Comparison of ENCODE assay signal across 8 cellular contexts in the genomic region with DNA sequence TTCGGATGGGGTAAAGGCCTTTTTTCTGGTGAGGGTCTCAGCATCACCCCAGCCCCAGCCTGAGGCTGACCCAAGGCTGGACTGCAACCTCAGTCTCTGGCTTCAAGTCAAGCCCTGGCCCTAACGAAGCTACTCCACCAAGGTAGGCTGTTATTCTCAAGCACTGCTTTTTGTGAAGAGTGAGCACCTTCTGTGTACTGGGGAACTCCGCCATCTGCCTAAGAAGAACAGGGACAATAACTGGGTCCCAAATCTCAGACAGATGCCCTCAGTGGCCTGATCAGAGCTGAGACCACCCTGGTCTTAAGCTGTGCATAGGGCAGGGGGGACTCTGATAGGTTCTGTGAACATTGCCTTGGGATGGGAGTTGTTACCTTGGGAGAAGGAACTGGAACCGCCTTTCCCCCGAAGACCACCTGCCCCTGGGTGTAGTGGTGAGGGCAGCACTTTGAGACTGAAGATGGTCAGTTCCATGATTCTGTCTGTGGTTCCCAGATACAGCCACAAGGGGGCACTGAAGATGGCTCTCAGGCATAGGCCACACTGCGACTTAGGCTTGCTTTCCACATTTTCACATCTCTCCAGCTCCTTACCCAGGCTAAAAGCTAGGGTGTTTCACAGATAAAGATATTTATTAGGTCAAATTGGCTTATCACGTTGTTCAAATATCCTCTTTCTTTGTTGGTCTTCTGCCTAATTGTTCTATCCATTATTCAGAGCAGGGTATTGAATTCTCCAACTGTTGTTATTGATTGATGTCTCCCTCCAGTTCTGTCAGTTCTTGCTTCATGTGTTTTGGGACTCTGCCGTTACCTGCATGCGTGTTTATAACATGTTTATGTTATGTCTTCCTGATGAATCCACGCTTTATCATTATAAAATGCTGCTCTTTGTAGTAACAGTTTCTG. TPM values are rescaled to one million over a fixed set of nuclear protein-coding genes. Genes with fewer than 3 reads are reported as not detected.
A peak's percentile ranks its signal among the peaks of the same experiment; 100 is the strongest.
DNase-seq lines count a peak whose midpoint lies in the region; TF ChIP-seq lines count a peak whose summit lies in the region.

No MANE protein-coding gene starts in this region.

- peaks cover 14% of the 10 kb centered on the region for H3K4me1 Mint-ChIP-seq in activated T-helper 1 cell treated with anti-CD3 and anti-CD28 coated beads, Interleukin-12 subunit alpha, Interleukin-12 subunit beta, Interleukin-2, Interleukin-4 antibody, amounts not matched to agents 30 ng/mL and 10 ng/mL and 1 ng/mL, durations not matched to agents 14 hours and 24 hours and 36 hours (ENCODE audit: low read depth)

- peak overlapping the region; percentile 42 for H3K27ac ChIP-seq in neutrophil

- no peaks in the 10 kb centered on the region for H3K9me3 ChIP-seq in neutrophil

- intact Hi-C loops in activated T-helper 1 cell treated with anti-CD3 and anti-CD28 coated beads, Interleukin-12 subunit alpha, Interleukin-12 subunit beta, Interleukin-2, Interleukin-4 antibody, amounts not matched to agents 30 ng/mL and 10 ng/mL and 1 ng/mL, durations not matched to agents 14 hours and 24 hours and 36 hours (cut with micrococcal nuclease), result loop anchor here (1.0 kb wide), 3 partner anchors 11 to 349 kb away; no protein-coding TSS in a partner anchor

- H3K9me3 Mint-ChIP-seq in activated T-helper 1 cell treated with anti-CD3 and anti-CD28 coated beads, Interleukin-12 subunit alpha, Interleukin-12 subunit beta, Interleukin-2, Interleukin-4 antibody, amounts not matched to agents 30 ng/mL and 10 ng/mL and 1 ng/mL, durations not matched to agents 14 hours and 24 hours and 36 hours, result no peaks in the 10 kb centered on the region

- peak; percentile 88 for DNase-seq in Ammon's horn (ENCODE audit: low spot score)
- DNase-seq in GM19238 (ENCODE audit: insufficient read length, low spot score), result peak; percentile 68
- DNase-seq in HUDEP-2 (lab: John Stamatoyannopoulos, UW; ENCODE audit: unreplicated experiment in 76 of 76), result peak in 62 of 76 experiments; percentile 6 to 76 (median 42)
- DNase-seq in RPMI8226, result peak; percentile 85
- peak; percentile 56 for DNase-seq in activated T-helper 1 cell treated with anti-CD3 and anti-CD28 coated beads, Interleukin-12 subunit alpha, Interleukin-12 subunit beta, Interleukin-2, Interleukin-4 antibody, amounts not matched to agents 30 ng/mL and 10 ng/mL and 1 ng/mL, durations not matched to agents 14 hours and 24 hours and 36 hours (ENCODE audit: low spot score)
- DNase-seq in fibroblast of the aortic adventitia (ENCODE audit: low read depth), result peak; percentile 80
- peak; percentile 95 for DNase-seq in superior temporal gyrus (ENCODE audit: extremely low spot score)

- no peaks in the 10 kb centered on the region for H3K4me1 ChIP-seq in neutrophil (ENCODE audit: control insufficient read depth in 1 of 2, insufficient read depth in 1 of 2, low read depth in 1 of 2, low read length in 1 of 2)

- H3K27ac Mint-ChIP-seq in activated T-helper 1 cell treated with anti-CD3 and anti-CD28 coated beads, Interleukin-12 subunit alpha, Interleukin-12 subunit beta, Interleukin-2, Interleukin-4 antibody, amounts not matched to agents 30 ng/mL and 10 ng/mL and 1 ng/mL, durations not matched to agents 14 hours and 24 hours and 36 hours, result no peak overlapping the region

- H3K36me3 ChIP-seq in neutrophil, result peaks cover 54% of the 10 kb centered on the region

- no peaks in the 10 kb centered on the region for H3K27me3 ChIP-seq in neutrophil

- H3K4me3 ChIP-seq in fibroblast of the aortic adventitia (ENCODE audit: low read depth, low read length) (no peak overlapping the region), neutrophil (ENCODE audit: low read depth in 1 of 2, low read length in 1 of 2) (no peak overlapping the region)

- peak; percentile 89 for TF ChIP-seq CTCF in fibroblast of the aortic adventitia (IDR thresholded peaks at IDR 0.05; ENCODE audit: insufficient read depth, low read length)
- TF ChIP-seq CTCF in neutrophil (IDR thresholded peaks at IDR 0.05), result peak; percentile 90

- no peak overlapping the region for H3K4me3 Mint-ChIP-seq in activated T-helper 1 cell treated with anti-CD3 and anti-CD28 coated beads, Interleukin-12 subunit alpha, Interleukin-12 subunit beta, Interleukin-2, Interleukin-4 antibody, amounts not matched to agents 30 ng/mL and 10 ng/mL and 1 ng/mL, durations not matched to agents 14 hours and 24 hours and 36 hours

- no peaks in the 10 kb centered on the region for H3K36me3 Mint-ChIP-seq in activated T-helper 1 cell treated with anti-CD3 and anti-CD28 coated beads, Interleukin-12 subunit alpha, Interleukin-12 subunit beta, Interleukin-2, Interleukin-4 antibody, amounts not matched to agents 30 ng/mL and 10 ng/mL and 1 ng/mL, durations not matched to agents 14 hours and 24 hours and 36 hours (ENCODE audit: low read depth)

- peaks cover 2% of the 10 kb centered on the region for H3K27me3 Mint-ChIP-seq in activated T-helper 1 cell treated with anti-CD3 and anti-CD28 coated beads, Interleukin-12 subunit alpha, Interleukin-12 subunit beta, Interleukin-2, Interleukin-4 antibody, amounts not matched to agents 30 ng/mL and 10 ng/mL and 1 ng/mL, durations not matched to agents 14 hours and 24 hours and 36 hours (ENCODE audit: insufficient read depth)

RNA-seq across cellular contexts. Expression of gene UVRAG, which starts 11.8 kb away (rescaled TPM):
- total RNA-seq in activated T-helper 1 cell treated with anti-CD3 and anti-CD28 coated beads, Interleukin-12 subunit alpha, Interleukin-12 subunit beta, Interleukin-2, Interleukin-4 antibody, amounts not matched to agents 30 ng/mL and 10 ng/mL and 1 ng/mL, durations not matched to agents 14 hours and 24 hours and 36 hours, result 18.6 and 19.5 TPM in 2 replicates
- total RNA-seq in fibroblast of the aortic adventitia (ENCODE audit: low replicate concordance), result 21.6 and 53.6 TPM in 2 replicates

RNA-seq across cellular contexts. Expression of gene DGAT2, which starts 34.6 kb away (rescaled TPM):
- 9.8 and 11.0 TPM in 2 replicates for total RNA-seq in activated T-helper 1 cell treated with anti-CD3 and anti-CD28 coated beads, Interleukin-12 subunit alpha, Interleukin-12 subunit beta, Interleukin-2, Interleukin-4 antibody, amounts not matched to agents 30 ng/mL and 10 ng/mL and 1 ng/mL, durations not matched to agents 14 hours and 24 hours and 36 hours
- total RNA-seq in fibroblast of the aortic adventitia (ENCODE audit: low replicate concordance), result 0.16 and 13.4 TPM in 2 replicates

Comparison
In these comparisons a context has a peak if more than half of its experiments do, and no peak if none do; other contexts are left out.
1. DNase-seq: peak in every context shown above with its lines; median percentile 95 in superior temporal gyrus; 88 in Ammon's horn; 85 in RPMI8226; 80 in fibroblast of the aortic adventitia; 68 in GM19238; 56 in activated T-helper 1 cell treated with anti-CD3 and anti-CD28 coated beads, Interleukin-12 subunit alpha, Interleukin-12 subunit beta, Interleukin-2, Interleukin-4 antibody, amounts not matched to agents 30 ng/mL and 10 ng/mL and 1 ng/mL, durations not matched to agents 14 hours and 24 hours and 36 hours; 42 in HUDEP-2.